8 cellular contexts compared by ENCODE assay signal in genomic region chr12:107761502-107761904, GRCh38. TPM values are rescaled to one million over a fixed set of nuclear protein-coding genes. Genes with fewer than 3 reads are reported as not detected.
DNase-seq lines count a peak whose midpoint lies in the region; ATAC-seq and TF ChIP-seq lines count a peak whose summit lies in the region.

No MANE protein-coding gene starts in this region.

- H3K9me3 ChIP-seq in A673 (ENCODE audit: low read depth, low read length, poor library complexity, severe bottlenecking): no peaks in the 10 kb centered on the region
- H3K9me3 ChIP-seq in T-helper 17 cell (ENCODE audit: control insufficient read depth, low read length, poor library complexity, severe bottlenecking): no peaks in the 10 kb centered on the region
- no peaks in the 10 kb centered on the region for H3K9me3 ChIP-seq in fibroblast of lung (ENCODE audit: control insufficient read depth, insufficient read depth, low read depth, low read length)

- ATAC-seq in GM21717 (IDR thresholded peaks at IDR 0.05; ENCODE audit: unreplicated experiment): peak; percentile 19
- no peak for ATAC-seq in T-helper 17 cell
- ATAC-seq in omental fat pad (ENCODE audit: low FRiP score): peak; percentile 12

- CTCF ChIA-PET in A673 (lab: Charles Lee): no interaction called here

- peak overlapping the region; percentile 96 for H2AFZ ChIP-seq in fibroblast of lung (ENCODE audit: low read length)

- no peaks in the 10 kb centered on the region for H4K20me1 ChIP-seq in fibroblast of lung (ENCODE audit: control insufficient read depth, extremely low read depth, insufficient read depth, low read length)

- H3K36me3 ChIP-seq in A673 (ENCODE audit: insufficient read depth, low read length, poor library complexity, severe bottlenecking) (peaks cover 26% of the 10 kb centered on the region), fibroblast of lung (ENCODE audit: control insufficient read depth, insufficient read depth, low read length) (peaks cover 3% of the 10 kb centered on the region)

- no TSS peak for BruUV-seq in A673 (replicated peaks; lab: Mats Ljungman, UMichigan)

- peaks cover 19% of the 10 kb centered on the region for H3K4me1 Mint-ChIP-seq in T-helper 17 cell

- intact Hi-C loops in A673 (cut with micrococcal nuclease; ENCODE audit: unreplicated experiment): loop anchor here (2.0 kb wide), 1 partner anchor 123 kb away; no protein-coding TSS in a partner anchor

- no peak for TF ChIP-seq CTCF in A673 (conservative IDR thresholded peaks at IDR 0.05; ENCODE audit: low read depth, low read length)
- no peak for TF ChIP-seq CTCF in fibroblast of lung (conservative IDR thresholded peaks at IDR 0.05 in 1 of 2, IDR thresholded peaks at IDR 0.05 in 1 of 2; ENCODE audit: low read depth in 1 of 2, low read length in 2 of 2)
- no peak for TF ChIP-seq CTCF in omental fat pad (IDR thresholded peaks at IDR 0.05)
- no peak for TF ChIP-seq CTCF in GM20000 (IDR thresholded peaks at IDR 0.05; ENCODE audit: extremely low read depth, missing control alignments)

- H3K27me3 Mint-ChIP-seq in T-helper 17 cell: peaks cover 1% of the 10 kb centered on the region

- peak overlapping the region; percentile 25 for H3K9ac ChIP-seq in fibroblast of lung (ENCODE audit: insufficient read depth, low read length)

- H3K27ac ChIP-seq in A673 (ENCODE audit: low read depth, low read length, poor library complexity, severe bottlenecking) (no peak overlapping the region), fibroblast of lung (ENCODE audit: insufficient read depth, low read length) (peak overlapping the region; percentile 43)

- H3K36me3 Mint-ChIP-seq in T-helper 17 cell (ENCODE audit: low read depth): no peaks in the 10 kb centered on the region

- peak overlapping the region; percentile 90 for H3K27ac Mint-ChIP-seq in T-helper 17 cell

- peaks cover 40% of the 10 kb centered on the region for H3K79me2 ChIP-seq in fibroblast of lung (ENCODE audit: control insufficient read depth, insufficient read depth, low read length)

- peak overlapping the region; percentile 92 for H3K4me3 Mint-ChIP-seq in T-helper 17 cell

- peak overlapping the region; percentile 79 for H3K4me2 ChIP-seq in fibroblast of lung (ENCODE audit: extremely low read depth, insufficient read depth, low read length)

- H3K4me3 ChIP-seq in A673 (ENCODE audit: low read depth, low read length, poor library complexity, severe bottlenecking): peak overlapping the region; percentile 95
- peak overlapping the region; percentile 45 to 89 (median 78) for H3K4me3 ChIP-seq in fibroblast of lung (replicated peaks in 1 of 4; ENCODE audit: control extremely low read depth in 1 of 4, insufficient read depth in 1 of 4, low read depth in 3 of 4, low read length in 4 of 4)

- H3K4me1 ChIP-seq in A673 (ENCODE audit: insufficient read depth, low read length, poor library complexity, severe bottlenecking) (peaks cover 16% of the 10 kb centered on the region), fibroblast of lung (ENCODE audit: control insufficient read depth, extremely low read depth, insufficient read depth, low read length) (peaks cover 3% of the 10 kb centered on the region)

- POLR2A ChIA-PET in A673 (lab: Charles Lee; ENCODE audit: low non-redundant PET): no interaction called here

- peak; percentile 15 for DNase-seq in A673 (ENCODE audit: low spot score)
- no peak for DNase-seq in T-helper 17 cell
- no peak for DNase-seq in fibroblast of lung (ENCODE audit: low read depth in 2 of 2)
- DNase-seq in omental fat pad (ENCODE audit: low spot score): no peak
- DNase-seq in SHP77 (lab: John Stamatoyannopoulos, UW): no peak
- no peak for DNase-seq in NCI-H1417 (lab: John Stamatoyannopoulos, UW)
- no peak for DNase-seq in GM20000 (ENCODE audit: low spot score)

- no peaks in the 10 kb centered on the region for H3K27me3 ChIP-seq in A673 (replicated peaks; ENCODE audit: insufficient read depth, low read depth, low read length, poor library complexity)
- H3K27me3 ChIP-seq in fibroblast of lung (ENCODE audit: control insufficient read depth, insufficient read depth, low read length): no peaks in the 10 kb centered on the region

RNA-seq across cellular contexts. Expression of gene PRDM4, which starts 0.6 kb away (rescaled TPM):
- total RNA-seq in A673 (2021): 27.9 and 31.5 TPM in 2 replicates
- 10 to 100 TPM; 39.7 to 42.1 TPM for total RNA-seq in T-helper 17 cell
- 18.2 and 22.5 TPM in 2 replicates for total RNA-seq in fibroblast of lung
- 23.9 and 27.8 TPM in 2 replicates for polyA plus RNA-seq in fibroblast of lung
- 14.9 and 19.6 TPM in 2 replicates for polyA plus RNA-seq in fibroblast of lung (2012)
- polyA minus RNA-seq in fibroblast of lung (ENCODE audit: low replicate concordance): 18.8 and 51.4 TPM in 2 replicates
- total RNA-seq in omental fat pad: 10 to 100 TPM; 25.0 to 45.3 (median 29.9) TPM

RNA-seq across cellular contexts. Expression of gene ASCL4, which starts 13.0 kb away (rescaled TPM):
- total RNA-seq in A673 (2021): not detected in 2 replicates
- total RNA-seq in T-helper 17 cell: not detected
- total RNA-seq in fibroblast of lung: not detected in 2 replicates
- not detected in 2 replicates for polyA plus RNA-seq in fibroblast of lung
- not detected in 2 replicates for polyA plus RNA-seq in fibroblast of lung (2012)
- polyA minus RNA-seq in fibroblast of lung (ENCODE audit: low replicate concordance): not detected in 2 replicates
- total RNA-seq in omental fat pad: not detected
